Comparison of ENCODE assay signal across 17 cellular contexts in genomic region chr12:79634957-79635471, GRCh38. TPM values are rescaled to one million over a fixed set of nuclear protein-coding genes. Genes with fewer than 3 reads are reported as not detected.
DNase-seq lines count a peak whose midpoint lies in the region; ATAC-seq and TF ChIP-seq lines count a peak whose summit lies in the region.
"Had no signal": no experiment of that assay in that cellular context is flagged by ENCODE, and none has a peak within 500 bp of the region (broad histone marks: within the 10 kb centered on the region; RNA-seq: fewer than 3 reads in every experiment).

No MANE protein-coding gene starts in this region.

- no peak for ATAC-seq in natural killer cell treated with Interleukin-12 subunit alpha and Interleukin-12 subunit beta and Interleukin-15 and Interleukin-18, amount 100 ng/mL, for 72 hours
- no peak for ATAC-seq in stimulated activated memory B cell treated with anti-CD40 and anti-IgM and Interleukin-4, amounts not matched to agents 10 μg/mL and 1 μg/mL and 100 μg/mL, for 72 hours

- H4K8ac ChIP-seq in mesenchymal stem cell (ENCODE audit: low read length): no peak overlapping the region

- no peaks in the 10 kb centered on the region for H3K36me3 Mint-ChIP-seq in natural killer cell treated with Interleukin-12 subunit alpha and Interleukin-12 subunit beta and Interleukin-15 and Interleukin-18, amount 100 ng/mL, for 72 hours
- no peaks in the 10 kb centered on the region for H3K36me3 Mint-ChIP-seq in stimulated activated memory B cell treated with anti-CD40 and anti-IgM and Interleukin-4, amounts not matched to agents 10 μg/mL and 1 μg/mL and 100 μg/mL, for 72 hours

- no peak overlapping the region for H3K27ac ChIP-seq in mesenchymal stem cell (ENCODE audit: low read length, poor library complexity, severe bottlenecking)
- H3K27ac ChIP-seq: uterus had no signal

- H2BK12ac ChIP-seq in mesenchymal stem cell (ENCODE audit: low read length in 2 of 2): no peak overlapping the region

- no peak for TF ChIP-seq CTCF in epithelial cell of esophagus (IDR thresholded peaks at IDR 0.05; ENCODE audit: insufficient read depth, low read depth, low read length, missing control alignments)

- H3K27me3 Mint-ChIP-seq in natural killer cell treated with Interleukin-12 subunit alpha and Interleukin-12 subunit beta and Interleukin-15 and Interleukin-18, amount 100 ng/mL, for 72 hours: no peaks in the 10 kb centered on the region
- no peaks in the 10 kb centered on the region for H3K27me3 Mint-ChIP-seq in stimulated activated memory B cell treated with anti-CD40 and anti-IgM and Interleukin-4, amounts not matched to agents 10 μg/mL and 1 μg/mL and 100 μg/mL, for 72 hours
- H3K27me3 Mint-ChIP-seq: activated CD4-positive, alpha-beta memory T cell treated with anti-CD3 and anti-CD28 coated beads, Interleukin-2, amount 10 ng/mL, durations not matched to agents 7 days and 5 days; central memory CD8-positive, alpha-beta T cell had no signal

- no CpG with 5 or more reads among the region's 1 CpG for WGBS in mesenchymal stem cell

- no peak overlapping the region for H2AFZ ChIP-seq in mesenchymal stem cell (ENCODE audit: low read depth, low read length)

- H3K23ac ChIP-seq in mesenchymal stem cell (ENCODE audit: low read length in 2 of 2): no peak overlapping the region

- no peak overlapping the region for H3K4me3 Mint-ChIP-seq in natural killer cell treated with Interleukin-12 subunit alpha and Interleukin-12 subunit beta and Interleukin-15 and Interleukin-18, amount 100 ng/mL, for 72 hours
- H3K4me3 Mint-ChIP-seq in stimulated activated memory B cell treated with anti-CD40 and anti-IgM and Interleukin-4, amounts not matched to agents 10 μg/mL and 1 μg/mL and 100 μg/mL, for 72 hours: no peak overlapping the region
- H3K4me3 Mint-ChIP-seq: activated CD4-positive, alpha-beta memory T cell treated with anti-CD3 and anti-CD28 coated beads, Interleukin-2, amount 10 ng/mL, durations not matched to agents 7 days and 5 days; central memory CD8-positive, alpha-beta T cell had no signal

- no peaks in the 10 kb centered on the region for H3K4me1 ChIP-seq in NT2/D1 (ENCODE audit: insufficient read depth, insufficient read length)
- no peaks in the 10 kb centered on the region for H3K4me1 ChIP-seq in mesenchymal stem cell (ENCODE audit: control insufficient read depth, insufficient read depth, low read depth, low read length)
- H3K4me1 ChIP-seq: uterus had no signal

- H3K9ac ChIP-seq in NT2/D1 (ENCODE audit: insufficient read length, low read depth) (no peak overlapping the region), mesenchymal stem cell (ENCODE audit: low read length) (no peak overlapping the region)

- H3K4ac ChIP-seq in mesenchymal stem cell (ENCODE audit: low read depth in 1 of 2, low read length in 2 of 2): no peak overlapping the region

- H3K4me2 ChIP-seq in mesenchymal stem cell (ENCODE audit: low read length, poor library complexity, severe bottlenecking): no peak overlapping the region

- H3K27ac Mint-ChIP-seq in natural killer cell treated with Interleukin-12 subunit alpha and Interleukin-12 subunit beta and Interleukin-15 and Interleukin-18, amount 100 ng/mL, for 72 hours: no peak overlapping the region
- no peak overlapping the region for H3K27ac Mint-ChIP-seq in stimulated activated memory B cell treated with anti-CD40 and anti-IgM and Interleukin-4, amounts not matched to agents 10 μg/mL and 1 μg/mL and 100 μg/mL, for 72 hours
- H3K27ac Mint-ChIP-seq: activated CD4-positive, alpha-beta memory T cell treated with anti-CD3 and anti-CD28 coated beads, Interleukin-2, amount 10 ng/mL, durations not matched to agents 7 days and 5 days had no signal

- no peaks in the 10 kb centered on the region for H3K4me1 Mint-ChIP-seq in natural killer cell treated with Interleukin-12 subunit alpha and Interleukin-12 subunit beta and Interleukin-15 and Interleukin-18, amount 100 ng/mL, for 72 hours (ENCODE audit: low read depth in 2 of 2)
- H3K4me1 Mint-ChIP-seq in stimulated activated memory B cell treated with anti-CD40 and anti-IgM and Interleukin-4, amounts not matched to agents 10 μg/mL and 1 μg/mL and 100 μg/mL, for 72 hours: peaks cover 19% of the 10 kb centered on the region
- H3K4me1 Mint-ChIP-seq: activated CD4-positive, alpha-beta memory T cell treated with anti-CD3 and anti-CD28 coated beads, Interleukin-2, amount 10 ng/mL, durations not matched to agents 7 days and 5 days; central memory CD8-positive, alpha-beta T cell had no signal

- no peak overlapping the region for H2AK5ac ChIP-seq in mesenchymal stem cell (ENCODE audit: low read length, severe bottlenecking)

- H2BK5ac ChIP-seq in mesenchymal stem cell (ENCODE audit: low read depth, low read length, poor library complexity, severe bottlenecking): no peak overlapping the region

- H3K14ac ChIP-seq in mesenchymal stem cell (ENCODE audit: low read length in 2 of 2): no peak overlapping the region

- H3K9me3 Mint-ChIP-seq in natural killer cell treated with Interleukin-12 subunit alpha and Interleukin-12 subunit beta and Interleukin-15 and Interleukin-18, amount 100 ng/mL, for 72 hours: no peaks in the 10 kb centered on the region
- H3K9me3 Mint-ChIP-seq in stimulated activated memory B cell treated with anti-CD40 and anti-IgM and Interleukin-4, amounts not matched to agents 10 μg/mL and 1 μg/mL and 100 μg/mL, for 72 hours: no peaks in the 10 kb centered on the region
- H3K9me3 Mint-ChIP-seq: activated CD4-positive, alpha-beta memory T cell treated with anti-CD3 and anti-CD28 coated beads, Interleukin-2, amount 10 ng/mL, durations not matched to agents 7 days and 5 days; central memory CD8-positive, alpha-beta T cell had no signal

- H3K36me3 ChIP-seq in NT2/D1 (ENCODE audit: insufficient read depth, insufficient read length, low read length) (no peaks in the 10 kb centered on the region), mesenchymal stem cell (ENCODE audit: control insufficient read depth in 1 of 2, insufficient read depth in 2 of 2, low read depth in 1 of 2, low read length in 2 of 2) (peaks cover 0 to 3% of the 10 kb centered on the region in 2 experiments)
- H3K36me3 ChIP-seq: uterus had no signal

- H2BK120ac ChIP-seq in mesenchymal stem cell (ENCODE audit: low read depth, low read length): no peak overlapping the region

- DNase-seq in EH (ENCODE audit: low read depth): peak; percentile 75
- peak; percentile 18 for DNase-seq in NT2/D1 (ENCODE audit: low read depth, low spot score)
- peak; percentile 88 for DNase-seq in epithelial cell of esophagus (ENCODE audit: low read depth)
- DNase-seq in mesenchymal stem cell: peak; percentile 7
- no peak for DNase-seq in HK-2 (ENCODE audit: unreplicated experiment)
- no peak for DNase-seq in natural killer cell treated with Interleukin-12 subunit alpha and Interleukin-12 subunit beta and Interleukin-15 and Interleukin-18, amount 100 ng/mL, for 72 hours (ENCODE audit: low spot score)
- no peak for DNase-seq in stimulated activated CD4-positive, alpha-beta T cell treated with anti-CD3 and anti-CD28 coated beads, Interleukin-4, amount 100 ng/mL, for 4 hours
- DNase-seq: activated CD4-positive, alpha-beta memory T cell treated with anti-CD3 and anti-CD28 coated beads, Interleukin-2, amount 10 ng/mL, durations not matched to agents 7 days and 5 days; activated gamma-delta T cell treated with Interleukin-2 at 50 U/mL for 16 hours; erythroblast; NCI-H1105; NCI-H510A; stimulated activated CD4-positive, alpha-beta T cell treated with anti-CD3 and anti-CD28 coated beads, Interleukin-2, amount 100 ng/mL, for 24 hours; T-helper 9 cell; uterus had no signal

- peaks cover 8% of the 10 kb centered on the region for H3K79me1 ChIP-seq in mesenchymal stem cell (replicated peaks; ENCODE audit: low read length, poor library complexity, severe bottlenecking)

- H3K4me3 ChIP-seq in NT2/D1 (ENCODE audit: insufficient read length, low read depth) (no peak overlapping the region), epithelial cell of esophagus (ENCODE audit: low read length) (no peak overlapping the region), mesenchymal stem cell (ENCODE audit: insufficient read depth in 1 of 2, low read depth in 1 of 2, low read length in 2 of 2) (no peak overlapping the region)
- H3K4me3 ChIP-seq: uterus had no signal

- no peak overlapping the region for H3K18ac ChIP-seq in mesenchymal stem cell (ENCODE audit: low read depth in 1 of 2, low read length in 2 of 2)

- H3K9me3 ChIP-seq in NT2/D1 (ENCODE audit: insufficient read depth, low read length) (no peaks in the 10 kb centered on the region), mesenchymal stem cell (ENCODE audit: control insufficient read depth, low read length) (no peaks in the 10 kb centered on the region)
- H3K9me3 ChIP-seq: uterus had no signal

- no peaks in the 10 kb centered on the region for H3K27me3 ChIP-seq in NT2/D1 (ENCODE audit: insufficient read depth, insufficient read length)
- no peaks in the 10 kb centered on the region for H3K27me3 ChIP-seq in mesenchymal stem cell (ENCODE audit: control insufficient read depth in 1 of 2, insufficient read depth in 1 of 2, low read length in 2 of 2)
- H3K27me3 ChIP-seq: uterus had no signal

- no peak overlapping the region for H4K91ac ChIP-seq in mesenchymal stem cell (ENCODE audit: low read length)

- H2BK15ac ChIP-seq in mesenchymal stem cell (ENCODE audit: low read depth, poor library complexity, severe bottlenecking): no peak overlapping the region

RNA-seq across cellular contexts. Expression of gene PAWR, which starts 55.8 kb away (rescaled TPM):
- 15.1 TPM for polyA plus RNA-seq in mesenchymal stem cell (2013, experiment 1 of 2)
- polyA plus RNA-seq in mesenchymal stem cell (2013, experiment 2 of 2): 15.9 TPM
- 10 to 100 TPM in 1 of 2 donors, 1 to 10 TPM in 1; 3.5 to 10.2 TPM for total RNA-seq in natural killer cell treated with Interleukin-12 subunit alpha and Interleukin-12 subunit beta and Interleukin-15 and Interleukin-18, amount 100 ng/mL, for 72 hours

Comparison
In these comparisons a context has a peak if more than half of its experiments do, and no peak if none do; other contexts are left out.
1. DNase-seq: peak in EH (single experiment), NT2/D1 (single experiment), epithelial cell of esophagus (single experiment) and mesenchymal stem cell (single experiment); none in HK-2 (single experiment), natural killer cell treated with Interleukin-12 subunit alpha and Interleukin-12 subunit beta and Interleukin-15 and Interleukin-18, amount 100 ng/mL, for 72 hours (single experiment) and stimulated activated CD4-positive, alpha-beta T cell treated with anti-CD3 and anti-CD28 coated beads, Interleukin-4, amount 100 ng/mL, for 4 hours (0 of 2).